ENCODE assay signal across 1 cellular context in the genomic region with DNA sequence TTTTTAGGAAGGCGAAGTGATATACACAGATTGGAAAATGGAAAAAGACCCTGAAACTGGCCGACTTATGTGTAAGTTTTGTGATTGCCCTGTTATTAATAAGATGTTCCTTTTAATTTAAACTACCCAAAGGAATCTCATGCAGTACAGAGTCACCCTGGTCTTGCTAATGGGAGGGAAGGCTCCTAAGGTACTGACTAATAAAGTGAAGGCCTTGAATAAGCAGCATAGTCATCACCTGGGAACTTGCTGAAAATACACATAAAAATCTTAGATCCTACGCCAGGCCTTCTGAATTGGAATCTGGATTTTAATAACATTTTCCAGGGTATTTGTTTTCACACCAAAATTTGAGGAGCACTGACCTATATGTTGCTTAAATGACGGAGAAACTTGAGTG.
TF ChIP-seq lines count a peak whose summit lies in the region.

No MANE protein-coding gene starts in this region.

TF ChIP-seq in GM23338, 12 proteins besides CTCF, POLR2A, EP300 and RAD21 (continued from another document):
- TF ChIP-seq, protein P1, sequence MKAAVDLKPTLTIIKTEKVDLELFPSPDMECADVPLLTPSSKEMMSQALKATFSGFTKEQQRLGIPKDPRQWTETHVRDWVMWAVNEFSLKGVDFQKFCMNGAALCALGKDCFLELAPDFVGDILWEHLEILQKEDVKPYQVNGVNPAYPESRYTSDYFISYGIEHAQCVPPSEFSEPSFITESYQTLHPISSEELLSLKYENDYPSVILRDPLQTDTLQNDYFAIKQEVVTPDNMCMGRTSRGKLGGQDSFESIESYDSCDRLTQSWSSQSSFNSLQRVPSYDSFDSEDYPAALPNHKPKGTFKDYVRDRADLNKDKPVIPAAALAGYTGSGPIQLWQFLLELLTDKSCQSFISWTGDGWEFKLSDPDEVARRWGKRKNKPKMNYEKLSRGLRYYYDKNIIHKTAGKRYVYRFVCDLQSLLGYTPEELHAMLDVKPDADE (IDR thresholded peaks at IDR 0.05), result no peak
- TF ChIP-seq CREB1 (CRISPR knock-in tag; IDR thresholded peaks at IDR 0.05; ENCODE audit: low read depth) (no peak), EZH2 (IDR thresholded peaks at IDR 0.05; ENCODE audit: low read depth, unreplicated experiment) (no peak), ZNF114 (CRISPR knock-in tag; IDR thresholded peaks at IDR 0.05) (no peak), STAT1 (IDR thresholded peaks at IDR 0.05; ENCODE audit: unreplicated experiment) (no peak)
TF ChIP-seq in GM23338: peak in this region for 0.
